Comparison of ENCODE assay signal across 25 cellular contexts in the genomic region with DNA sequence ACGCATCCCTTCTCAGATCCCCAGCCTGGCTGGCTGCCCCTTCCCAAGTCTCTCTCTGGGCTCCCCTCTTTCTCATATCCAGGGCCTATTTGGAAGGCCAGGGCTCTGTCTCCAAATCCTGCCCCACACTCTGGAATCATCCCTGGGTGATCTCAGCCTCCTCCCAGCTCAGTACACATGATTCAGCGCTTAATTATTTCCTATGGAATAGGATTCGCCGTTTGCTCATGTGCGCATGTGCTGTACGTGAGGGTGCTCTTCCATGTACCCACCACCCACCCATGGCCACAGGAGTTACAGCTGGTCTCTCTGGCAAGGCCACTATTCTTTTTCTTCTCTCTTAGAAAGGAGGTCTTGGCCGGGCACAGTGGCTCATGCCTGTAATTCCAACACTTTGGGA.
A peak's percentile ranks its signal among the peaks of the same experiment; 100 is the strongest.
DNase-seq lines count a peak whose midpoint lies in the region; ATAC-seq, FAIRE-seq and TF ChIP-seq lines count a peak whose summit lies in the region.
"Had no signal": no experiment of that assay in that cellular context is flagged by ENCODE, and none has a peak within 500 bp of the region (broad histone marks: within the 10 kb centered on the region; RNA-seq: fewer than 3 reads in every experiment).

No MANE protein-coding gene starts in this region.

- 89 to 90% methylated on average over 7 of the region's 7 CpGs for WGBS in pancreas, 2 donors

- H3K27me3 ChIP-seq in pancreas: no peaks in the 10 kb centered on the region
- H3K27me3 ChIP-seq: vagina had no signal

- H3K36me3 ChIP-seq in pancreas: no peaks in the 10 kb centered on the region
- H3K36me3 ChIP-seq: gastrocnemius medialis, SJCRH30, vagina had no signal

- no peak overlapping the region for H3K27ac ChIP-seq in pancreas
- H3K27ac ChIP-seq: gastrocnemius medialis, SJCRH30, skin epidermis, vagina had no signal

- TF ChIP-seq POLR2A in H54 (IDR thresholded peaks at IDR 0.05; ENCODE audit: low read depth, low read length): no peak

- ATAC-seq in pancreas (no peak), GM18907 (IDR thresholded peaks at IDR 0.05; ENCODE audit: unreplicated experiment) (no peak)
- ATAC-seq: activated CD4-positive, alpha-beta T cell treated with anti-CD3 and anti-CD28 coated beads for 36 hours; gastrocnemius medialis; HCT116; left cardiac atrium; stimulated activated memory B cell treated with anti-CD40 and anti-IgM and Interleukin-4, amounts not matched to agents 10 μg/mL and 1 μg/mL and 100 μg/mL, for 72 hours had no signal

- no peak for FAIRE-seq in H54 (lab: Jason Lieb, UNC)
- FAIRE-seq in RCC 7860 (lab: Jason Lieb, UNC): no peak
- no peak for FAIRE-seq in pancreas (lab: Jason Lieb, UNC)

- DNase-seq in H54 (ENCODE audit: insufficient read length, low spot score): peak; percentile 76
- DNase-seq in RCC 7860 (ENCODE audit: low spot score): peak; percentile 11
- DNase-seq in fibroblast of mammary gland (ENCODE audit: low read depth): peak; percentile 67
- no peak for DNase-seq in pancreas
- DNase-seq in DMS153 treated with DMSO at 0.1 percent for 48 hours (lab: John Stamatoyannopoulos, UW; ENCODE audit: unreplicated experiment): no peak
- DNase-seq in AG08396 (ENCODE audit: low spot score): no peak
- DNase-seq: activated CD4-positive, alpha-beta T cell treated with anti-CD3 and anti-CD28 coated beads for 36 hours; activated naive CD4-positive, alpha-beta T cell treated with anti-CD3 and anti-CD28 coated beads, Interleukin-2, amount 50 U/mL, for 16 hours; activated T-cell treated with anti-CD3 and anti-CD28 coated beads, Interleukin-2, amount 50 U/mL, for 48 hours; COR-L47; erythroblast; gastrocnemius medialis; Kasumi-1; left cardiac atrium; NCI-H1105 treated with DMSO at 0.1 percent for 48 hours; NCI-H2029 treated with DMSO at 0.1 percent for 48 hours; OCI-M1; SJCRH30; stimulated activated CD4-positive, alpha-beta T cell treated with anti-CD3 and anti-CD28 coated beads, Interleukin-2, amount 100 ng/mL, for 24 hours; T-helper 1 cell had no signal

- TF ChIP-seq CTCF in fibroblast of mammary gland (conservative IDR thresholded peaks at IDR 0.05; ENCODE audit: control insufficient read depth, insufficient read depth, low read depth, low read length) (no peak), pancreas (IDR thresholded peaks at IDR 0.05) (no peak)

- intact Hi-C loops in pancreas (cut with DNase I): loop anchor here in 1 of 3 donors (5.0 kb wide), 2 partner anchors 128 to 218 kb away; no protein-coding TSS in a partner anchor

- H3K4me3 ChIP-seq in fibroblast of mammary gland (ENCODE audit: control insufficient read depth, low read depth, low read length) (no peak overlapping the region), pancreas (no peak overlapping the region)
- H3K4me3 ChIP-seq: gastrocnemius medialis, SJCRH30, skin epidermis, vagina had no signal

- no peaks in the 10 kb centered on the region for H3K4me1 ChIP-seq in pancreas
- H3K4me1 ChIP-seq: gastrocnemius medialis, SJCRH30, vagina had no signal

- H3K9me3 ChIP-seq in pancreas: no peaks in the 10 kb centered on the region
- H3K9me3 ChIP-seq: gastrocnemius medialis, SJCRH30, vagina had no signal

Comparison
In these comparisons a context has a peak if more than half of its experiments do, and no peak if none do; other contexts are left out.
1. DNase-seq: peak in H54 (single experiment), RCC 7860 (single experiment) and fibroblast of mammary gland (single experiment); none in pancreas (0 of 6), DMS153 treated with DMSO at 0.1 percent for 48 hours (single experiment) and AG08396 (single experiment).